ENCODE assay signal across 9 cellular contexts in the genomic region with DNA sequence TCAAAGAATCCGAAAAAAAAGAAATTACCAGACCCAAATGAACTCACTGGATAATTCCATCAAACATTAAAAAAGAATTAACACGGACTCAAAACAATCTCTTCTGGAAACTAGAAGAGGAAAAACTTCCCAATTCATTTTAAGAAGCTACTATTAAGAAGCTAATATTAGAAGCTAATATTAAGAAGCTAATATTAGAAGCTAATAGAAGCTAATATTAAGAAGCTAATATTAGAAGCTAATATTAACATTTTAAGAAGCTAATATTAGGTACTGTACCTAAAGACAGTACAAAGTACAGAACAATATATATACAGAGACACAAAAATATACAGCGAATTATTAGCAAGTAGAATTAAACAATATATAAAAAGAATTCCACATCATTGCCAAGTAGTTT.
"Had no signal": no experiment of that assay in that cellular context is flagged by ENCODE, and none has a peak within 500 bp of the region (broad histone marks: within the 10 kb centered on the region; RNA-seq: fewer than 3 reads in every experiment).

No MANE protein-coding gene starts in this region.

- H3K4me3 ChIP-seq: GM23248 had no signal

- H2AFZ ChIP-seq: GM23248 had no signal

- H3K9ac ChIP-seq: GM23248, KMS-11 had no signal

- FAIRE-seq: H1, H54 had no signal

- DNase-seq: GM23248, H9, HCEC 1CT, IMR-90, KBM-7 had no signal

- H3K4me2 ChIP-seq: KMS-11 had no signal

- H3K27ac ChIP-seq: GM23248, HL-60, KMS-11 had no signal
